8 cellular contexts compared by ENCODE assay signal in genomic region chr9:42470577-42470976, GRCh38.
DNase-seq lines count a peak whose midpoint lies in the region; ATAC-seq and TF ChIP-seq lines count a peak whose summit lies in the region.
"Not testable (repeated sequence)": the region's sequence is repeated elsewhere in the genome, so short reads cannot be mapped to it uniquely, and the experiment has no call there.

No MANE protein-coding gene starts in this region.

- H3K27ac Mint-ChIP-seq in Calu3 (ENCODE audit: unreplicated experiment) = not testable (repeated sequence)

- not testable (repeated sequence) for ATAC-seq in gastroesophageal sphincter, right lobe of liver

- TF ChIP-seq CTCF in Calu3 (IDR thresholded peaks at IDR 0.05; ENCODE audit: unreplicated experiment) = peak; percentile 40
- peak; percentile 56 for TF ChIP-seq CTCF in SK-N-SH (IDR thresholded peaks at IDR 0.05)
- peak in 3 of 4 experiments; percentile 16 to 63 (median 17) for TF ChIP-seq CTCF in gastroesophageal sphincter (IDR thresholded peaks at IDR 0.05)
- peak; percentile 22 to 55 (median 45) for TF ChIP-seq CTCF in right lobe of liver (IDR thresholded peaks at IDR 0.05)
- TF ChIP-seq CTCF in tibial nerve (IDR thresholded peaks at IDR 0.05) = peak in 3 of 5 experiments; percentile 7 to 27 (median 24)

- not testable (repeated sequence) for H3F3A ChIP-seq in GM23248 (ENCODE audit: insufficient read depth); SK-N-SH (replicated peaks; ENCODE audit: insufficient read depth)

- POLR2A ChIA-PET in SK-N-SH (lab: Yijun Ruan, JAX) = not testable (repeated sequence)

- TF ChIP-seq POLR2A in gastroesophageal sphincter (IDR thresholded peaks at IDR 0.05); right lobe of liver (IDR thresholded peaks at IDR 0.05); tibial nerve (IDR thresholded peaks at IDR 0.05): not testable (repeated sequence)

- H3K4me2 ChIP-seq in GM23248 (ENCODE audit: unreplicated experiment); SK-N-SH: not testable (repeated sequence)

- H3K36me3 ChIP-seq in GM23248 (ENCODE audit: low read depth); MG63; SK-N-SH (replicated peaks in 1 of 2; ENCODE audit: control insufficient read depth in 1 of 2, insufficient read depth in 2 of 2, low read length in 1 of 2); gastroesophageal sphincter; right lobe of liver; tibial nerve: not testable (repeated sequence)

- intact Hi-C loops in Calu3 (cut with micrococcal nuclease; ENCODE audit: unreplicated experiment); right lobe of liver (cut with DNase I): not testable (repeated sequence)

- not testable (repeated sequence) for H3K4me1 ChIP-seq in GM23248 (ENCODE audit: insufficient read depth); SK-N-SH (ENCODE audit: control insufficient read depth in 1 of 2, insufficient read depth in 2 of 2, low read depth in 1 of 2, low read length in 1 of 2); gastroesophageal sphincter; right lobe of liver; tibial nerve

- TF ChIP-seq EP300 in SK-N-SH (IDR thresholded peaks at IDR 0.05; ENCODE audit: borderline replicate concordance in 1 of 2, low read depth in 1 of 2, low read length in 1 of 2); gastroesophageal sphincter (IDR thresholded peaks at IDR 0.05); tibial nerve (IDR thresholded peaks at IDR 0.05): not testable (repeated sequence)

- H3K9me2 ChIP-seq in GM23248 (ENCODE audit: insufficient read depth); SK-N-SH: not testable (repeated sequence)

- H3K9ac ChIP-seq in GM23248, SK-N-SH: not testable (repeated sequence)

- H3K4me3 ChIP-seq in GM23248; MG63; SK-N-SH (ENCODE audit: low read depth in 2 of 2, low read length in 1 of 2); gastroesophageal sphincter; right lobe of liver; tibial nerve: not testable (repeated sequence)

- not testable (repeated sequence) for H3K27me3 ChIP-seq in GM23248 (replicated peaks; ENCODE audit: insufficient read depth); MG63; SK-N-SH (ENCODE audit: insufficient read depth); gastroesophageal sphincter; right lobe of liver; tibial nerve

- peak; percentile 67 for TF ChIP-seq RAD21 in SK-N-SH (IDR thresholded peaks at IDR 0.05; ENCODE audit: low read length)

- not testable (repeated sequence) for H3K27me3 Mint-ChIP-seq in Calu3 (ENCODE audit: unreplicated experiment)

- not testable (repeated sequence) for H3K79me2 ChIP-seq in GM23248 (ENCODE audit: insufficient read depth); SK-N-SH (ENCODE audit: insufficient read depth)

- H3K27ac ChIP-seq in GM23248; SK-N-SH (ENCODE audit: low read depth in 2 of 2, low read length in 1 of 2); gastroesophageal sphincter; right lobe of liver; tibial nerve: not testable (repeated sequence)

- not testable (repeated sequence) for H3K4me1 Mint-ChIP-seq in Calu3 (ENCODE audit: low read depth, unreplicated experiment)

- not testable (repeated sequence) for H3K4me3 Mint-ChIP-seq in Calu3 (ENCODE audit: low read depth, unreplicated experiment)

- H3K36me3 Mint-ChIP-seq in Calu3 (ENCODE audit: insufficient read depth, unreplicated experiment) = not testable (repeated sequence)

- 6 to 12% methylated on average over 3 of the region's 3 CpGs for WGBS in GM23248 (ENCODE audit: low coverage in 1 of 2, low lambda C conversion rate in 2 of 2, missing lambda C conversion rate in 2 of 2), 2 experiments
- 0% methylated on average over 3 of the region's 3 CpGs for WGBS in SK-N-SH (ENCODE audit: low lambda C conversion rate)
- 33 to 43% methylated on average over 1 of the region's 3 CpGs for WGBS in gastroesophageal sphincter (ENCODE audit: low coverage in 1 of 2), 2 donors
- WGBS in right lobe of liver (ENCODE audit: insufficient coverage, low coverage, low lambda C conversion rate, missing lambda C conversion rate) = 26% methylated on average over 3 of the region's 3 CpGs
- WGBS in tibial nerve, 2 donors = 39 to 55% methylated on average over 3 of the region's 3 CpGs

- DNase-seq in Calu3 = peak; percentile 11
- peak; percentile 15 for DNase-seq in GM23248
- peak; percentile 34 for DNase-seq in MG63
- DNase-seq in SK-N-SH = peak; percentile 18
- DNase-seq in cerebellar cortex (ENCODE audit: low spot score) = peak; percentile 15
- DNase-seq in right lobe of liver; tibial nerve (ENCODE audit: low spot score in 2 of 2): not testable (repeated sequence)

- H3K9me3 ChIP-seq in GM23248 (ENCODE audit: low read depth); MG63; SK-N-SH; gastroesophageal sphincter; right lobe of liver; tibial nerve: not testable (repeated sequence)

- CTCF ChIA-PET in Calu3 (lab: Charles Lee); SK-N-SH (lab: Yijun Ruan, JAX): not testable (repeated sequence)

- H2AFZ ChIP-seq in GM23248; SK-N-SH (ENCODE audit: low read depth): not testable (repeated sequence)

- not testable (repeated sequence) for H3K9me3 Mint-ChIP-seq in Calu3 (ENCODE audit: low read depth, unreplicated experiment)

- in situ Hi-C loops in GM23248 (cut with MboI) = not testable (repeated sequence)

- BruUV-seq in Calu3 (replicated peaks; lab: Mats Ljungman, UMichigan) = not testable (repeated sequence)

- not testable (repeated sequence) for H4K20me1 ChIP-seq in GM23248 (ENCODE audit: insufficient read depth); SK-N-SH (ENCODE audit: insufficient read depth)

TF ChIP-seq in SK-N-SH, 30 proteins besides CTCF, POLR2A, EP300 and RAD21:
- peak; percentile 69 for TF ChIP-seq SMC3 (IDR thresholded peaks at IDR 0.05; ENCODE audit: low read depth, low read length)
